1 cellular context compared by ENCODE assay signal in the genomic region with DNA sequence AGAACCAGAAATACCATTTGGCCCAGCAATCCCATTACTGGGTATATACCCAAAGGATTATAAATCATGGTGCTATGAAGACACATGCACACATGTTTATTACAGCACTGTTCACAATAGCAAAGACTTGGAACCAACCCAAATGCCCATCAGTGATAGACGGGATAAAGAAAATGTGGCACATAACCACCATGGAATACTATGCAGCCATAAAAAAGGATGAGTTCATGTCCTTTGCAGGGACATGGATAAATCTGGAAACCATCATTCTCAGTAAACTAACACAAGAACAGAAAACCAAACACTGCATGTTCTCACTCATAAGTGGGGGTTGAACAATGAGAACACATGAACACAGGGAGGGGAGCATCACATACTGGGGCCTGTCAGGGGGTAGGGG.
TF ChIP-seq lines count a peak whose summit lies in the region.

No MANE protein-coding gene starts in this region.

TF ChIP-seq in HEK293, 187 proteins besides CTCF, POLR2A, EP300 and RAD21 (continued from another document):
- peak; percentile 80 for TF ChIP-seq ZNF146 (tag by site-specific recombination; IDR thresholded peaks at IDR 0.05)
TF ChIP-seq in HEK293: peak in this region for 2; not testable (repeated sequence) for 185.
